Comparison of ENCODE assay signal across 8 cellular contexts in genomic region chr17:489758-490329, GRCh38. TPM values are rescaled to one million over a fixed set of nuclear protein-coding genes. Genes with fewer than 3 reads are reported as not detected.
A peak's percentile ranks its signal among the peaks of the same experiment; 100 is the strongest.
DNase-seq lines count a peak whose midpoint lies in the region; ATAC-seq and TF ChIP-seq lines count a peak whose summit lies in the region.

No MANE protein-coding gene starts in this region.

- H3K4me3 Mint-ChIP-seq in activated CD4-positive, alpha-beta T cell treated with anti-CD3 and anti-CD28 coated beads, Interleukin-2, amount 10 ng/mL, durations not matched to agents 7 days and 5 days, result peak overlapping the region; percentile 95
- H3K4me3 Mint-ChIP-seq in endothelial cell (ENCODE audit: unreplicated experiment) (peak overlapping the region; percentile 79), natural killer cell (peak overlapping the region; percentile 89)

- H3K4me3 ChIP-seq in HFF-Myc (replicated peaks; ENCODE audit: low read depth, low read length) (peak overlapping the region; percentile 65), tibial nerve (peak overlapping the region; percentile 26 to 57 (median 47))

- peaks cover 6% of the 10 kb centered on the region for H3K27me3 Mint-ChIP-seq in activated CD4-positive, alpha-beta T cell treated with anti-CD3 and anti-CD28 coated beads, Interleukin-2, amount 10 ng/mL, durations not matched to agents 7 days and 5 days
- H3K27me3 Mint-ChIP-seq in endothelial cell (ENCODE audit: unreplicated experiment) (peaks cover 14% of the 10 kb centered on the region), natural killer cell (ENCODE audit: low read depth in 2 of 2) (no peaks in the 10 kb centered on the region)

- WGBS in tibial nerve, 2 donors, result 2 to 3% methylated on average over 20 to 25 of the region's 38 CpGs

- H3K4me1 Mint-ChIP-seq in activated CD4-positive, alpha-beta T cell treated with anti-CD3 and anti-CD28 coated beads, Interleukin-2, amount 10 ng/mL, durations not matched to agents 7 days and 5 days, result peaks cover 11% of the 10 kb centered on the region
- H3K4me1 Mint-ChIP-seq in endothelial cell (ENCODE audit: unreplicated experiment) (peaks cover 3% of the 10 kb centered on the region), natural killer cell (peaks cover 5 to 20% of the 10 kb centered on the region in 2 donors)

- no peak for TF ChIP-seq EP300 in tibial nerve (IDR thresholded peaks at IDR 0.05)

- no peak for TF ChIP-seq POLR2A in tibial nerve (IDR thresholded peaks at IDR 0.05)

- H3K27ac Mint-ChIP-seq in activated CD4-positive, alpha-beta T cell treated with anti-CD3 and anti-CD28 coated beads, Interleukin-2, amount 10 ng/mL, durations not matched to agents 7 days and 5 days, result peak overlapping the region; percentile 95
- peak overlapping the region; percentile 48 for H3K27ac Mint-ChIP-seq in endothelial cell (ENCODE audit: unreplicated experiment)
- H3K27ac Mint-ChIP-seq in natural killer cell, result peak overlapping the region; percentile 81 to 88

- H3K4me1 ChIP-seq in tibial nerve, result peaks cover 0 to 22% (median 9%) of the 10 kb centered on the region in 4 donors

- peak; percentile 63 to 76 (median 73) for ATAC-seq in natural killer cell

- H3K36me3 ChIP-seq in tibial nerve, result no peaks in the 10 kb centered on the region

- CTCF ChIA-PET in activated CD4-positive, alpha-beta T cell treated with anti-CD3 and anti-CD28 coated beads, Interleukin-2, amount 10 ng/mL, durations not matched to agents 7 days and 5 days (lab: Charles Lee), result interaction anchor here (0.9 kb wide), 1 partner anchor 58 kb away, joined by 3 read pairs; no protein-coding TSS in a partner anchor

- H3K9me3 ChIP-seq in tibial nerve, result no peaks in the 10 kb centered on the region

- POLR2A ChIA-PET in activated CD4-positive, alpha-beta T cell treated with anti-CD3 and anti-CD28 coated beads, Interleukin-2, amount 10 ng/mL, durations not matched to agents 7 days and 5 days (lab: Charles Lee), result no interaction called here

- intact Hi-C loops in natural killer cell (cut with micrococcal nuclease), result no loop called here

- peak overlapping the region in 2 of 4 donors; percentile 45 to 69 for H3K27ac ChIP-seq in tibial nerve

- peaks cover 9% of the 10 kb centered on the region for H3K36me3 Mint-ChIP-seq in activated CD4-positive, alpha-beta T cell treated with anti-CD3 and anti-CD28 coated beads, Interleukin-2, amount 10 ng/mL, durations not matched to agents 7 days and 5 days (ENCODE audit: low read depth)
- peaks cover 4% of the 10 kb centered on the region for H3K36me3 Mint-ChIP-seq in endothelial cell (ENCODE audit: low read depth, unreplicated experiment)
- no peaks in the 10 kb centered on the region for H3K36me3 Mint-ChIP-seq in natural killer cell

- DNase-seq in AG08396 (ENCODE audit: low spot score) (peak; percentile 61), HFF-Myc (ENCODE audit: extremely low read depth, low read depth) (no peak), endothelial cell (ENCODE audit: low spot score) (peak; percentile 36), natural killer cell (peak; percentile 60), tibial nerve (ENCODE audit: low spot score in 2 of 2) (no peak), mucosa of gallbladder (ENCODE audit: low spot score) (no peak), medulla oblongata (ENCODE audit: extremely low spot score) (no peak)
- DNase-seq in activated CD4-positive, alpha-beta T cell treated with anti-CD3 and anti-CD28 coated beads, Interleukin-2, amount 10 ng/mL, durations not matched to agents 7 days and 5 days, result peak; percentile 84

- peaks cover 0 to 12% of the 10 kb centered on the region in 2 donors for H3K27me3 ChIP-seq in tibial nerve

- TF ChIP-seq CTCF in HFF-Myc (IDR thresholded peaks at IDR 0.05; ENCODE audit: low read depth, low read length, missing control alignments), result no peak
- TF ChIP-seq CTCF in endothelial cell (IDR thresholded peaks at IDR 0.05; ENCODE audit: unreplicated experiment), result no peak
- no peak for TF ChIP-seq CTCF in natural killer cell (IDR thresholded peaks at IDR 0.05)
- no peak for TF ChIP-seq CTCF in tibial nerve (IDR thresholded peaks at IDR 0.05)

- H3K9me3 Mint-ChIP-seq in activated CD4-positive, alpha-beta T cell treated with anti-CD3 and anti-CD28 coated beads, Interleukin-2, amount 10 ng/mL, durations not matched to agents 7 days and 5 days, result no peaks in the 10 kb centered on the region
- H3K9me3 Mint-ChIP-seq in endothelial cell (ENCODE audit: unreplicated experiment) (no peaks in the 10 kb centered on the region), natural killer cell (no peaks in the 10 kb centered on the region)

RNA-seq across cellular contexts. Expression of gene RFLNB, which starts 44.1 kb away (rescaled TPM):
- 100 to 1,000 TPM in 1 of 2 experiments, 10 to 100 TPM in 1; 93.4 to 101 TPM for total RNA-seq in activated CD4-positive, alpha-beta T cell treated with anti-CD3 and anti-CD28 coated beads, Interleukin-2, amount 10 ng/mL, durations not matched to agents 7 days and 5 days
- 117 TPM for total RNA-seq in endothelial cell (ENCODE audit: unreplicated experiment)
- total RNA-seq in natural killer cell, result 10 to 100 TPM; 24.1 to 88.1 (median 28.2) TPM
- total RNA-seq in tibial nerve, result 10 to 100 TPM in 2 of 4 donors, 1 to 10 TPM in 2; 5.0 to 14.3 (median 9.0) TPM
- total RNA-seq in mucosa of gallbladder, result 16.8 TPM

Comparison
In these comparisons a context has a peak if more than half of its experiments do, and no peak if none do; other contexts are left out.
1. DNase-seq: peak in AG08396 (single experiment), activated CD4-positive, alpha-beta T cell treated with anti-CD3 and anti-CD28 coated beads, Interleukin-2, amount 10 ng/mL, durations not matched to agents 7 days and 5 days (single experiment), endothelial cell (single experiment) and natural killer cell (single experiment); none in HFF-Myc (single experiment), tibial nerve (0 of 2), mucosa of gallbladder (single experiment) and medulla oblongata (single experiment).
2. Peak in every context shown above with its lines, with median percentiles within 50 percentile points of each other: H3K27ac Mint-ChIP-seq and H3K4me3 Mint-ChIP-seq.